In genomic region chr2:161239416-161240109, GRCh38 we compare ENCODE assay signal across 10 cellular contexts.
DNase-seq lines count a peak whose midpoint lies in the region; ATAC-seq, FAIRE-seq and TF ChIP-seq lines count a peak whose summit lies in the region.
"Had no signal": no experiment of that assay in that cellular context is flagged by ENCODE, and none has a peak within 500 bp of the region (broad histone marks: within the 10 kb centered on the region; RNA-seq: fewer than 3 reads in every experiment).

No MANE protein-coding gene starts in this region.

- no TSS peak for BruUV-seq in mammary epithelial cell (replicated peaks; lab: Mats Ljungman, UMichigan)

- no peak for FAIRE-seq in RCC 7860 (lab: Jason Lieb, UNC)

- no peak for ATAC-seq in GM19328 (IDR thresholded peaks at IDR 0.05; ENCODE audit: unreplicated experiment)

- H3K27me3 ChIP-seq in mammary epithelial cell (ENCODE audit: insufficient read depth, low read length) = no peaks in the 10 kb centered on the region
- no peaks in the 10 kb centered on the region for H3K27me3 ChIP-seq in tibial artery

- intact Hi-C loops in mammary epithelial cell (cut with micrococcal nuclease) (no loop called here), tibial artery (cut with DNase I; ENCODE audit: low total_unique reads) (no loop called here)

- H3K36me3 ChIP-seq in mammary epithelial cell (ENCODE audit: insufficient read depth, low read length) (peaks cover 4% of the 10 kb centered on the region), tibial artery (peaks cover 0 to 7% (median 0%) of the 10 kb centered on the region in 3 donors)

- dilution Hi-C loops in mammary epithelial cell (cut with HindIII; ENCODE audit: low sequenced_read_pairs) = no loop called here

- H3K9me3 ChIP-seq in mammary epithelial cell (replicated peaks; ENCODE audit: insufficient read depth, low read length) = no peaks in the 10 kb centered on the region
- H3K9me3 ChIP-seq in tibial artery = no peaks in the 10 kb centered on the region

- 98% methylated on average over 18 of the region's 36 CpGs for WGBS in mammary epithelial cell (ENCODE audit: low coverage, missing lambda C conversion rate)

- peak overlapping the region; percentile 78 for H2AFZ ChIP-seq in mammary epithelial cell (ENCODE audit: low read depth, low read length)

- TF ChIP-seq CTCF in mammary epithelial cell (conservative IDR thresholded peaks at IDR 0.05 in 1 of 2, IDR thresholded peaks at IDR 0.05 in 1 of 2; ENCODE audit: extremely low read depth in 1 of 2, insufficient read depth in 1 of 2, low read depth in 1 of 2, low read length in 2 of 2) (no peak), tibial artery (IDR thresholded peaks at IDR 0.05) (no peak)

- H3K4me1 ChIP-seq in mammary epithelial cell (ENCODE audit: insufficient read depth, low read length) = peaks cover 19% of the 10 kb centered on the region
- peaks cover 0 to 14% (median 7%) of the 10 kb centered on the region in 4 donors for H3K4me1 ChIP-seq in tibial artery

- in situ Hi-C loops in mammary epithelial cell (cut with MboI; ENCODE audit: low sequenced_read_pairs in 2 of 2) = no loop called here

- no peaks in the 10 kb centered on the region for H4K20me1 ChIP-seq in mammary epithelial cell (ENCODE audit: insufficient read depth, low read length)

- peaks cover 3% of the 10 kb centered on the region for H3K79me2 ChIP-seq in mammary epithelial cell (ENCODE audit: insufficient read depth, low read length)

- H3K9ac ChIP-seq in mammary epithelial cell (ENCODE audit: insufficient read depth, low read length) = no peak overlapping the region

- H3K27ac ChIP-seq in mammary epithelial cell (ENCODE audit: insufficient read depth, low read depth, low read length) = no peak overlapping the region
- H3K27ac ChIP-seq in tibial artery = peak overlapping the region in 1 of 2 donors; percentile 8
- H3K27ac ChIP-seq: HL-60 had no signal

- peak overlapping the region; percentile 85 for H3K4me2 ChIP-seq in mammary epithelial cell (ENCODE audit: insufficient read depth, low read depth, low read length)

- no peak overlapping the region for H3K4me3 ChIP-seq in mammary epithelial cell (replicated peaks in 1 of 3; ENCODE audit: insufficient read depth in 1 of 3, low read depth in 2 of 3, low read length in 3 of 3)
- H3K4me3 ChIP-seq in tibial artery = peak overlapping the region; percentile 50 to 77

- CTCF ChIA-PET in mammary epithelial cell (lab: Charles Lee; ENCODE audit: low non-redundant PET) = no interaction called here

- peak; percentile 9 for DNase-seq in activated gamma-delta T cell (lab: John Stamatoyannopoulos, UW)
- no peak for DNase-seq in activated gamma-delta T cell treated with Interleukin-2 at 50 U/mL for 16 hours
- no peak for DNase-seq in mammary epithelial cell
- peak; percentile 77 for DNase-seq in mesenteric fat pad (ENCODE audit: low spot score)
- DNase-seq in tibial artery = no peak
- DNase-seq in SKM-1 (lab: John Stamatoyannopoulos, UW; ENCODE audit: unreplicated experiment) = no peak
- no peak for DNase-seq in RCC 7860 (ENCODE audit: low spot score)
- DNase-seq: NCI-H2081 treated with DMSO at 0.1 percent for 48 hours had no signal

Comparison
In these comparisons a context has a peak if more than half of its experiments do, and no peak if none do; other contexts are left out.
1. DNase-seq: peak in activated gamma-delta T cell (single experiment) and mesenteric fat pad (single experiment); none in activated gamma-delta T cell treated with Interleukin-2 at 50 U/mL for 16 hours (single experiment), mammary epithelial cell (single experiment), tibial artery (0 of 2), SKM-1 (single experiment) and RCC 7860 (single experiment).
2. H3K4me3 ChIP-seq: peak in tibial artery (2 of 2); none in mammary epithelial cell (0 of 3).